In the genomic region with DNA sequence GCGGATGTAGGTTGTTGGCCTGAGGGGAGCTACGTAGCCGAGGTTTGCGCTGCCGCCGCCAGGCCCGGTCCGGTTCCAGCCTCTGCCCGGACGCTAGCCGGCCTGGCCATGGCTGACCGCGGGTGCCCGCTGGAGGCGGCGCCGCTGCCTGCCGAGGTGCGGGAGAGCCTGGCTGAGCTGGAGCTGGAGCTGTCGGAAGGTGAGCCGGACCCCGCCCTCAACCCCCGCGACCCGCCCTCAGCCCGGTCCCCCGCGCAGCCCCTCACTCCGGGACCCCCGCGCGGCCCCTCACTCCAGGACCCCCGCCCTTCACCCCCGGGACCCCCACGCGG, we compare ENCODE assay signal across 8 cellular contexts. TPM values are rescaled to one million over a fixed set of nuclear protein-coding genes. Genes with fewer than 3 reads are reported as not detected.
DNase-seq lines count a peak whose midpoint lies in the region; ATAC-seq and TF ChIP-seq lines count a peak whose summit lies in the region.

No MANE protein-coding gene starts in this region.

- peak overlapping the region; percentile 91 for H3K4me3 Mint-ChIP-seq in activated CD4-positive, alpha-beta T cell treated with anti-CD3 and anti-CD28 coated beads for 36 hours

- peak overlapping the region; percentile 93 for H3K27ac ChIP-seq in layer of hippocampus (ENCODE audit: low read depth, low read length)
- peak overlapping the region in 1 of 2 donors; percentile 70 for H3K27ac ChIP-seq in thoracic aorta

- no peaks in the 10 kb centered on the region for H3K9me3 Mint-ChIP-seq in activated CD4-positive, alpha-beta T cell treated with anti-CD3 and anti-CD28 coated beads for 36 hours (ENCODE audit: low read depth)

- H3K27me3 Mint-ChIP-seq in activated CD4-positive, alpha-beta T cell treated with anti-CD3 and anti-CD28 coated beads for 36 hours, result no peaks in the 10 kb centered on the region

- no peaks in the 10 kb centered on the region for H3K9me3 ChIP-seq in adipocyte (ENCODE audit: control insufficient read depth, low read length)
- H3K9me3 ChIP-seq in thoracic aorta, result no peaks in the 10 kb centered on the region

- POLR2A ChIA-PET in activated CD4-positive, alpha-beta T cell treated with anti-CD3 and anti-CD28 coated beads for 36 hours (lab: Charles Lee), result interaction anchor here (0.6 kb wide), 1 partner anchor 12 kb away, joined by 3 read pairs; no protein-coding TSS in a partner anchor

- TF ChIP-seq CTCF in thoracic aorta (IDR thresholded peaks at IDR 0.05), result no peak

- peaks cover 36% of the 10 kb centered on the region for H3K36me3 Mint-ChIP-seq in activated CD4-positive, alpha-beta T cell treated with anti-CD3 and anti-CD28 coated beads for 36 hours (ENCODE audit: low read depth)

- DNase-seq in activated CD4-positive, alpha-beta T cell treated with anti-CD3 and anti-CD28 coated beads for 36 hours, result no peak
- no peak for DNase-seq in activated CD4-positive, alpha-beta T cell treated with anti-CD3 and anti-CD28 coated beads, Interleukin-2, amount 50 U/mL, for 4 hours
- DNase-seq in adipocyte (ENCODE audit: low read depth) (no peak), thoracic aorta (ENCODE audit: low spot score) (no peak), DMS 273 (lab: John Stamatoyannopoulos, UW; ENCODE audit: unreplicated experiment) (no peak), NCI-H2227 (lab: John Stamatoyannopoulos, UW; ENCODE audit: unreplicated experiment) (no peak)

- peaks cover 5% of the 10 kb centered on the region for H3K36me3 ChIP-seq in adipocyte (ENCODE audit: control insufficient read depth, insufficient read depth, low read length, severe bottlenecking)
- no peaks in the 10 kb centered on the region for H3K36me3 ChIP-seq in thoracic aorta

- H3K4me1 Mint-ChIP-seq in activated CD4-positive, alpha-beta T cell treated with anti-CD3 and anti-CD28 coated beads for 36 hours, result peaks cover 41% of the 10 kb centered on the region

- no peaks in the 10 kb centered on the region for H3K27me3 ChIP-seq in adipocyte (replicated peaks; ENCODE audit: control insufficient read depth, insufficient read depth, low read length)
- H3K27me3 ChIP-seq in layer of hippocampus (ENCODE audit: control insufficient read depth, insufficient read depth, low read length), result no peaks in the 10 kb centered on the region
- no peaks in the 10 kb centered on the region for H3K27me3 ChIP-seq in thoracic aorta (replicated peaks; ENCODE audit: insufficient read depth)

- peak overlapping the region; percentile 91 for H3K9ac ChIP-seq in adipocyte (ENCODE audit: low read length)

- ATAC-seq in activated CD4-positive, alpha-beta T cell treated with anti-CD3 and anti-CD28 coated beads for 36 hours, result no peak
- no peak for ATAC-seq in thoracic aorta (ENCODE audit: insufficient number of reproducible peaks, low FRiP score, low read depth)
- ATAC-seq in GM19035 (IDR thresholded peaks at IDR 0.05; ENCODE audit: unreplicated experiment), result no peak

- H3K4me1 ChIP-seq in adipocyte (ENCODE audit: control insufficient read depth, insufficient read depth, low read length), result peaks cover 40% of the 10 kb centered on the region
- peaks cover 13 to 55% of the 10 kb centered on the region in 2 donors for H3K4me1 ChIP-seq in thoracic aorta (ENCODE audit: control insufficient read depth in 1 of 2, low read depth in 2 of 2)

- CTCF ChIA-PET in activated CD4-positive, alpha-beta T cell treated with anti-CD3 and anti-CD28 coated beads for 36 hours (lab: Charles Lee), result interaction anchor here (1.6 kb wide), 1 partner anchor 42 kb away, joined by 4 read pairs; no protein-coding TSS in a partner anchor

- peak overlapping the region; percentile 83 for H3K27ac Mint-ChIP-seq in activated CD4-positive, alpha-beta T cell treated with anti-CD3 and anti-CD28 coated beads for 36 hours

- peak overlapping the region; percentile 85 for H3K4me3 ChIP-seq in adipocyte (ENCODE audit: low read length)
- H3K4me3 ChIP-seq in thoracic aorta, result peak overlapping the region; percentile 91

- intact Hi-C loops in activated CD4-positive, alpha-beta T cell treated with anti-CD3 and anti-CD28 coated beads for 36 hours (cut with DNase I, micrococcal nuclease), result loop anchor here (2.0 to 10.0 kb wide), 6 partner anchors 98 to 814 kb away; partner anchors contain the start of genes YBEY (in 2 of the 2), C21orf58 (in 1 of the 2), COL6A1 (in 1 of the 2) and MCM3AP (in 1 of the 2)

RNA-seq across cellular contexts. Expression of gene DIP2A, which starts 0.3 kb away (rescaled TPM):
- total RNA-seq in activated CD4-positive, alpha-beta T cell treated with anti-CD3 and anti-CD28 coated beads for 36 hours, result 10 to 100 TPM; 25.2 to 27.7 TPM
- 10 to 100 TPM; 47.7 to 58.3 TPM for total RNA-seq in thoracic aorta
